In the genomic region with DNA sequence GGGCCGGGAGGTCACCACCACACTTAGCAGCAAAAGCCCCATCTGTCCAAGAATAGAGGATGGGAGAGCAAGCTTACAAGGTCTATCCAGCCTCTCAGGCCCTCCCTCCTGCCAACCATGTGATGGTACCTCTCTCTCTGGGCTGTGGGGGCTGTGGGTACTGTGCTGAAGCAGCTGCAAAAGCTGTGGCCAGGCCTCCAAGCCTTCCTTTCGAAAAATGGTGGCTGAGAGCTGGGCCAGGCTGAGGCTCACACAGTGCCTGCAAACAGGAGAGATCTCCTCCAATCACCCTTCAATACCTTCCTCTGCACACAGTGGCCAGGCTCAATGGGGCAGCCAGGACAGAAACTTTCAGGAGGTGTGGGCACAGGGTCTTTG, we compare ENCODE assay signal across 7 cellular contexts. TPM values are rescaled to one million over a fixed set of nuclear protein-coding genes. Genes with fewer than 3 reads are reported as not detected.
DNase-seq lines count a peak whose midpoint lies in the region; ATAC-seq and TF ChIP-seq lines count a peak whose summit lies in the region.

No MANE protein-coding gene starts in this region.

- H3K9me3 ChIP-seq in HAP-1, result no peaks in the 10 kb centered on the region
- no peaks in the 10 kb centered on the region for H3K9me3 ChIP-seq in SU-DHL-6 (ENCODE audit: insufficient read depth, low read length)
- H3K9me3 ChIP-seq in fibroblast of lung (ENCODE audit: control insufficient read depth, insufficient read depth, low read depth, low read length), result no peaks in the 10 kb centered on the region

- H3K9ac ChIP-seq in SU-DHL-6 (ENCODE audit: low read length), result peak overlapping the region; percentile 72
- H3K9ac ChIP-seq in fibroblast of lung (ENCODE audit: insufficient read depth, low read length), result no peak overlapping the region

- no peaks in the 10 kb centered on the region for H3K9me2 ChIP-seq in SU-DHL-6 (replicated peaks; ENCODE audit: insufficient read depth, low read length)

- ATAC-seq in GM18517 (IDR thresholded peaks at IDR 0.05; ENCODE audit: unreplicated experiment), result no peak

- no peak for TF ChIP-seq CTCF in SU-DHL-6 (IDR thresholded peaks at IDR 0.05; ENCODE audit: insufficient read depth, low read length, poor library complexity, severe bottlenecking)
- TF ChIP-seq CTCF in fibroblast of lung (conservative IDR thresholded peaks at IDR 0.05 in 1 of 2, IDR thresholded peaks at IDR 0.05 in 1 of 2; ENCODE audit: low read depth in 1 of 2, low read length in 2 of 2), result no peak

- H3K79me2 ChIP-seq in SU-DHL-6 (ENCODE audit: insufficient read depth, low read length) (no peaks in the 10 kb centered on the region), fibroblast of lung (ENCODE audit: control insufficient read depth, insufficient read depth, low read length) (peaks cover 10% of the 10 kb centered on the region)

- peaks cover 47% of the 10 kb centered on the region for H3K36me3 ChIP-seq in HAP-1 (replicated peaks)
- no peaks in the 10 kb centered on the region for H3K36me3 ChIP-seq in SU-DHL-6 (ENCODE audit: low read length)
- peaks cover 25% of the 10 kb centered on the region for H3K36me3 ChIP-seq in fibroblast of lung (ENCODE audit: control insufficient read depth, insufficient read depth, low read length)

- peak overlapping the region; percentile 71 for H3K4me2 ChIP-seq in SU-DHL-6 (ENCODE audit: low read depth, low read length, poor library complexity, severe bottlenecking)
- peak overlapping the region; percentile 97 for H3K4me2 ChIP-seq in fibroblast of lung (ENCODE audit: extremely low read depth, insufficient read depth, low read length)

- H3K4me1 ChIP-seq in HAP-1, result peaks cover 8% of the 10 kb centered on the region; the same call in 1 of the 2 replicates
- H3K4me1 ChIP-seq in fibroblast of lung (ENCODE audit: control insufficient read depth, extremely low read depth, insufficient read depth, low read length), result peaks cover 4% of the 10 kb centered on the region

- no peaks in the 10 kb centered on the region for H3K27me3 ChIP-seq in HAP-1 (ENCODE audit: low read depth)
- no peaks in the 10 kb centered on the region for H3K27me3 ChIP-seq in SU-DHL-6 (ENCODE audit: low read length)
- no peaks in the 10 kb centered on the region for H3K27me3 ChIP-seq in fibroblast of lung (ENCODE audit: control insufficient read depth, insufficient read depth, low read length)

- peak overlapping the region; percentile 44; the same call in 1 of the 2 replicates for H3K27ac ChIP-seq in SU-DHL-6 (ENCODE audit: low read depth, low read length)
- no peak overlapping the region for H3K27ac ChIP-seq in fibroblast of lung (ENCODE audit: insufficient read depth, low read length)

- no peaks in the 10 kb centered on the region for H4K20me1 ChIP-seq in SU-DHL-6 (ENCODE audit: low read depth, low read length)
- no peaks in the 10 kb centered on the region for H4K20me1 ChIP-seq in fibroblast of lung (ENCODE audit: control insufficient read depth, extremely low read depth, insufficient read depth, low read length)

- H3K4me3 ChIP-seq in HAP-1, result peak overlapping the region; percentile 88
- peak overlapping the region; percentile 81 for H3K4me3 ChIP-seq in SU-DHL-6 (ENCODE audit: insufficient read depth, low read length, poor library complexity, severe bottlenecking)
- peak overlapping the region; percentile 78 to 87 (median 82) for H3K4me3 ChIP-seq in fibroblast of lung (replicated peaks in 1 of 4; ENCODE audit: control extremely low read depth in 1 of 4, insufficient read depth in 1 of 4, low read depth in 3 of 4, low read length in 4 of 4)
- H3K4me3 ChIP-seq in skeletal muscle cell (ENCODE audit: low read depth, low read length), result peak overlapping the region; percentile 83

- DNase-seq in HAP-1 (ENCODE audit: low spot score in 2 of 2) (no peak), fibroblast of lung (ENCODE audit: low read depth in 2 of 2) (no peak), skeletal muscle cell (ENCODE audit: low read depth) (no peak), DMS 273 treated with DMSO at 0.1 percent for 48 hours (lab: John Stamatoyannopoulos, UW) (no peak), Kasumi-1 (lab: John Stamatoyannopoulos, UW) (no peak)

- H2AFZ ChIP-seq in SU-DHL-6 (ENCODE audit: low read depth, low read length, severe bottlenecking) (no peak overlapping the region), fibroblast of lung (ENCODE audit: low read length) (no peak overlapping the region)

- in situ Hi-C loops in HAP-1 (cut with MboI; ENCODE audit: low sequenced_read_pairs), result no loop called here

- peaks cover 14% of the 10 kb centered on the region for H3F3A ChIP-seq in SU-DHL-6 (ENCODE audit: insufficient read depth)

RNA-seq across cellular contexts. Expression of gene IPO4, which starts 1.1 kb away (rescaled TPM):
- total RNA-seq in fibroblast of lung, result 22.6 and 25.3 TPM in 2 replicates
- 12.4 and 27.8 TPM in 2 replicates for polyA plus RNA-seq in fibroblast of lung
- polyA plus RNA-seq in fibroblast of lung (2012), result 22.1 and 48.7 TPM in 2 replicates
- polyA minus RNA-seq in fibroblast of lung (ENCODE audit: low replicate concordance), result 68.3 and 133 TPM in 2 replicates

RNA-seq across cellular contexts. Expression of gene TM9SF1, which starts 7.7 kb away (rescaled TPM):
- 49.6 and 61.6 TPM in 2 replicates for total RNA-seq in fibroblast of lung
- polyA plus RNA-seq in fibroblast of lung, result 60.9 and 65.1 TPM in 2 replicates
- polyA plus RNA-seq in fibroblast of lung (2012), result 49.5 and 68.9 TPM in 2 replicates
- polyA minus RNA-seq in fibroblast of lung (ENCODE audit: low replicate concordance), result 74.6 and 111 TPM in 2 replicates

RNA-seq across cellular contexts. Expression of gene REC8, which starts 15.6 kb away (rescaled TPM):
- 0.51 and 1.8 TPM in 2 replicates for total RNA-seq in fibroblast of lung
- 1.5 and 2.2 TPM in 2 replicates for polyA plus RNA-seq in fibroblast of lung
- polyA plus RNA-seq in fibroblast of lung (2012), result 2.6 and 3.3 TPM in 2 replicates
- 1.6 and 2.9 TPM in 2 replicates for polyA minus RNA-seq in fibroblast of lung (ENCODE audit: low replicate concordance)

RNA-seq across cellular contexts. Expression of gene TSSK4, which starts 18.0 kb away (rescaled TPM):
- total RNA-seq in fibroblast of lung, result under 0.01 and 0.17 TPM in 2 replicates
- not detected in 2 replicates for polyA plus RNA-seq in fibroblast of lung
- polyA plus RNA-seq in fibroblast of lung (2012), result 0.63 and 0.69 TPM in 2 replicates
- 0.59 TPM in 1 of 2 replicates, not detected in the other for polyA minus RNA-seq in fibroblast of lung (ENCODE audit: low replicate concordance)

RNA-seq across cellular contexts. Expression of gene CHMP4A, which starts 25.8 kb away (rescaled TPM):
- 22.1 and 24.9 TPM in 2 replicates for total RNA-seq in fibroblast of lung
- polyA plus RNA-seq in fibroblast of lung, result 96.8 and 133 TPM in 2 replicates
- polyA plus RNA-seq in fibroblast of lung (2012), result 74.7 and 102 TPM in 2 replicates
- 106 TPM in 1 of 2 replicates, not detected in the other for polyA minus RNA-seq in fibroblast of lung (ENCODE audit: low replicate concordance)
